11 cellular contexts compared by ENCODE assay signal in the genomic region with DNA sequence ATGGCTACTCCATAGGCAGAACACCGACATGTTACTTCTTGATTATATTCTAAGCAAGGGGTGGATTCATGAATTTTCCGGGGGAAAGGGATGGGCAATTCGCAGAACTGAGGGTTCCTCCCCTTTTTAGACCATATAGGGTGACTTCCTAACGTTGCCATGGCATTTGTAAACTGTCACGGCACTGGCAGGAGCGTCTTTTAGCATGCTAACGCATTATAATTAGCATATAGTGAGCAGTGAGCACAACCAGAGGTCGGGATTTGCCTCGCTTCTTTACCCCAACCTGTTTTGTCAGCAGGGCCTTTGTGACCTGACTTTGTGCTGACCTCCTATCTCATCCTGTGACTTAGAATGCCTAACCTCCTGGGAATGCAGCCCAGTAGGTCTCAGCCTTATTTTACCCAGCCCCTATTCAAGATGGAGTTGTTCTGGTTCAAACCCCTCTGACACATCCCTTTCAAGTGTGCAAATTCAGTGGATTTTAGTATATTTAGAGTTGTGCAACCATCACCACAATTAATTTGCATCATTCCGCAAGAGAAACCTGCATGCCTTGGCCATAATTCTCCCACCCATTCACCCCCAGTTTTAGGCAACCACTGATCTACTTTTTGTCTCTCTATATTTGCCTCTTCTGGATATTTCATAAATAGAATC. TPM values are rescaled to one million over a fixed set of nuclear protein-coding genes. Genes with fewer than 3 reads are reported as not detected.
A peak's percentile ranks its signal among the peaks of the same experiment; 100 is the strongest.
DNase-seq lines count a peak whose midpoint lies in the region; ATAC-seq and TF ChIP-seq lines count a peak whose summit lies in the region.
"Had no signal": no experiment of that assay in that cellular context is flagged by ENCODE, and none has a peak within 500 bp of the region (broad histone marks: within the 10 kb centered on the region; RNA-seq: fewer than 3 reads in every experiment).

No MANE protein-coding gene starts in this region.

- TF ChIP-seq CTCF in WI38 (IDR thresholded peaks at IDR 0.05; ENCODE audit: low read depth, low read length), result no peak
- no peak for TF ChIP-seq CTCF in cardiac muscle cell (IDR thresholded peaks at IDR 0.05; ENCODE audit: low read depth, low read length)
- TF ChIP-seq CTCF in BE2C (IDR thresholded peaks at IDR 0.05; ENCODE audit: low read depth, low read length), result no peak
- TF ChIP-seq CTCF in vagina (IDR thresholded peaks at IDR 0.05), result no peak

- H3K36me3 ChIP-seq in BLaER1 (peaks cover 28% of the 10 kb centered on the region), cardiac muscle cell (no peaks in the 10 kb centered on the region), neuron (ENCODE audit: insufficient read depth, low read length) (peaks cover 8% of the 10 kb centered on the region), BE2C (peaks cover 6% of the 10 kb centered on the region; the same call in 1 of the 2 replicates), vagina (no peaks in the 10 kb centered on the region)

- TF ChIP-seq POLR2A in vagina (IDR thresholded peaks at IDR 0.05), result no peak

- H3K4me3 ChIP-seq in BLaER1, result no peak overlapping the region
- 0 out of 2 replicates have a peak overlapping the region, but pooled peaks have one; percentile 13 for H3K4me3 ChIP-seq in WI38 (ENCODE audit: low read depth, low read length)
- no peak overlapping the region for H3K4me3 ChIP-seq in cardiac muscle cell
- H3K4me3 ChIP-seq in neuron (ENCODE audit: low read length), result peak overlapping the region; percentile 60
- no peak overlapping the region for H3K4me3 ChIP-seq in BE2C (ENCODE audit: low read depth, low read length)
- peak overlapping the region in 1 of 2 donors; percentile 7 for H3K4me3 ChIP-seq in vagina

- peaks cover 30% of the 10 kb centered on the region for H3K4me1 ChIP-seq in BLaER1
- H3K4me1 ChIP-seq in cardiac muscle cell (ENCODE audit: low read depth), result peaks cover 30% of the 10 kb centered on the region
- peaks cover 43% of the 10 kb centered on the region for H3K4me1 ChIP-seq in neuron (ENCODE audit: insufficient read depth, low read length)
- H3K4me1 ChIP-seq in BE2C, result no peaks in the 10 kb centered on the region; the same call in 1 of the 2 replicates
- H3K4me1 ChIP-seq in vagina, result peaks cover 35% of the 10 kb centered on the region

- no peak overlapping the region for H3K9ac ChIP-seq in BLaER1

- H3K27ac ChIP-seq in BLaER1 (no peak overlapping the region), cardiac muscle cell (peak overlapping the region; percentile 97), vagina (no peak overlapping the region)
- H3K27ac ChIP-seq: epithelial cell of prostate had no signal

- intact Hi-C loops in vagina (cut with DNase I), result no loop called here

- peak overlapping the region; percentile 27 for H2AFZ ChIP-seq in neuron (ENCODE audit: low read depth, low read length)

- peak overlapping the region; percentile 57 for H3K4me2 ChIP-seq in BLaER1

- H3K9me3 ChIP-seq in BLaER1, result peaks cover 11% of the 10 kb centered on the region
- H3K9me3 ChIP-seq in cardiac muscle cell (ENCODE audit: low read depth), result no peaks in the 10 kb centered on the region
- no peaks in the 10 kb centered on the region for H3K9me3 ChIP-seq in neuron (ENCODE audit: low read length)
- no peaks in the 10 kb centered on the region; the same call in 1 of the 2 replicates for H3K9me3 ChIP-seq in BE2C
- H3K9me3 ChIP-seq in vagina, result no peaks in the 10 kb centered on the region

- H4K20me1 ChIP-seq in BLaER1, result peaks cover 19% of the 10 kb centered on the region

- DNase-seq in cardiac muscle cell (ENCODE audit: low read depth in 1 of 2, low spot score in 1 of 2), result peak; percentile 38 to 51
- no peak for DNase-seq in BE2C
- DNase-seq in vagina (ENCODE audit: extremely low spot score in 2 of 2), result no peak
- DNase-seq: activated gamma-delta T cell, NCI-H345 had no signal

- ATAC-seq in HG02763 (IDR thresholded peaks at IDR 0.05; ENCODE audit: unreplicated experiment) (no peak), GM18909 (IDR thresholded peaks at IDR 0.05; ENCODE audit: poor library complexity, unreplicated experiment) (no peak)

- H3K27me3 ChIP-seq in BLaER1, result no peaks in the 10 kb centered on the region
- H3K27me3 ChIP-seq in cardiac muscle cell, result no peaks in the 10 kb centered on the region
- H3K27me3 ChIP-seq in neuron (ENCODE audit: insufficient read depth, low read length), result no peaks in the 10 kb centered on the region
- H3K27me3 ChIP-seq in BE2C, result no peaks in the 10 kb centered on the region
- H3K27me3 ChIP-seq in vagina, result no peaks in the 10 kb centered on the region

RNA-seq across cellular contexts. Expression of a gene that starts 27.4 kb away (rescaled TPM):
- 31.8 and 36.6 TPM in 2 replicates for total RNA-seq in cardiac muscle cell
- polyA plus RNA-seq in cardiac muscle cell, result 11.7 and 13.7 TPM in 2 replicates
- polyA plus RNA-seq in BE2C (2012; ENCODE audit: insufficient read depth, insufficient read length, low read depth), result 5.7 TPM
- 20.6 TPM for total RNA-seq in vagina

Comparison
In these comparisons a context has a peak if more than half of its experiments do, and no peak if none do; other contexts are left out.
1. H3K4me3 ChIP-seq: peak in WI38 (single experiment) and neuron (single experiment); none in BLaER1 (single experiment), cardiac muscle cell (single experiment) and BE2C (single experiment).
2. DNase-seq: peak in cardiac muscle cell (2 of 2); none in BE2C (single experiment) and vagina (0 of 2).